Comparison of ENCODE assay signal across 1 cellular context in genomic region chr1:205267306-205267902, GRCh38.
TF ChIP-seq lines count a peak whose summit lies in the region.

No MANE protein-coding gene starts in this region.

TF ChIP-seq in GM12878, 131 proteins besides CTCF, POLR2A, EP300 and RAD21:
- TF ChIP-seq NKRF (conservative IDR thresholded peaks at IDR 0.05): no peak
- TF ChIP-seq ZBTB11 (CRISPR knock-in tag; IDR thresholded peaks at IDR 0.05): no peak
- TF ChIP-seq RFX5 (IDR thresholded peaks at IDR 0.05; ENCODE audit: low read depth, low read length): no peak
- no peak for TF ChIP-seq POLR2AphosphoS5 (IDR thresholded peaks at IDR 0.05; ENCODE audit: low read length)
- TF ChIP-seq TCF7 (IDR thresholded peaks at IDR 0.05; ENCODE audit: borderline replicate concordance): no peak
- TF ChIP-seq DPF2 (IDR thresholded peaks at IDR 0.05): no peak
- TF ChIP-seq PAX8 (IDR thresholded peaks at IDR 0.05): no peak
- no peak for TF ChIP-seq TARDBP (IDR thresholded peaks at IDR 0.05; ENCODE audit: borderline replicate concordance)
- no peak for TF ChIP-seq FOXK2 (IDR thresholded peaks at IDR 0.05)
- no peak for TF ChIP-seq YY1 (IDR thresholded peaks at IDR 0.05; ENCODE audit: low read depth, low read length)
- no peak for TF ChIP-seq NFXL1 (IDR thresholded peaks at IDR 0.05; ENCODE audit: borderline replicate concordance)
- no peak for TF ChIP-seq SMAD1 (IDR thresholded peaks at IDR 0.05; ENCODE audit: low read depth, partially characterized antibody)
- TF ChIP-seq KAT2A (conservative IDR thresholded peaks at IDR 0.05; ENCODE audit: control insufficient read depth, low read depth, low read length): no peak
- no peak for TF ChIP-seq IKZF1 (conservative IDR thresholded peaks at IDR 0.05)
- no peak for TF ChIP-seq IKZF2 (IDR thresholded peaks at IDR 0.05)
- TF ChIP-seq MLLT1 (IDR thresholded peaks at IDR 0.05): no peak
- no peak for TF ChIP-seq SIN3A (IDR thresholded peaks at IDR 0.05; ENCODE audit: low read depth, low read length)
- TF ChIP-seq NBN (IDR thresholded peaks at IDR 0.05): no peak
- TF ChIP-seq SMAD5 (IDR thresholded peaks at IDR 0.05; ENCODE audit: low read depth): no peak
